ENCODE assay signal across 11 cellular contexts in the genomic region with DNA sequence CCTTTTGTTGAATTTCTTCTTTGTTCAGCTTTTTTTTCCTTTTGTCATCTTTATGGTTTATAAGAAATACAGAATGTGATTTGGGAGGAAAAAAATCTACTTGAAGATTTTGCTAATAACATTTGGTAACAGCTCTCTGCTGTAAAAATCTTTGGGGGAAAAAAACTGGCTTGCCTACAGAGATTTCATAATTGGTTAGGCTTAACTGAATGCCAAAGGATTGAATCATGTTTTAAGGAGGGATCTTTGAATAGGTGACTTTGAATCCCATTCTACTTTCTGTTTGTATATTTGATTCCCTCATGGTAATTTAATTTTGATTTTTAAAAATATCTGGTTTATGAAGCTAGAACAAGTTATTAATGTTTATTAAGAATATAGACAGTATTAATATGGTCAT. TPM values are rescaled to one million over a fixed set of nuclear protein-coding genes. Genes with fewer than 3 reads are reported as not detected.
A peak's percentile ranks its signal among the peaks of the same experiment; 100 is the strongest.
DNase-seq lines count a peak whose midpoint lies in the region; ATAC-seq, FAIRE-seq and TF ChIP-seq lines count a peak whose summit lies in the region.
"Had no signal": no experiment of that assay in that cellular context is flagged by ENCODE, and none has a peak within 500 bp of the region (broad histone marks: within the 10 kb centered on the region; RNA-seq: fewer than 3 reads in every experiment).

No MANE protein-coding gene starts in this region.

- no peaks in the 10 kb centered on the region for H3K27me3 Mint-ChIP-seq in naive thymus-derived CD8-positive, alpha-beta T cell

- H3K4me3 ChIP-seq in DOHH2 (ENCODE audit: low read length), result no peak overlapping the region
- H3K4me3 ChIP-seq in Loucy (ENCODE audit: low read length, poor library complexity, severe bottlenecking), result peak overlapping the region; percentile 86
- no peak overlapping the region for H3K4me3 ChIP-seq in bronchial epithelial cell (ENCODE audit: low read depth, low read length)

- H3K9me2 ChIP-seq in DOHH2 (replicated peaks; ENCODE audit: control insufficient read depth, low read length), result no peaks in the 10 kb centered on the region
- H3K9me2 ChIP-seq in Loucy (replicated peaks; ENCODE audit: low read depth, low read length), result no peaks in the 10 kb centered on the region

- H3K36me3 ChIP-seq in DOHH2 (ENCODE audit: control insufficient read depth, low read length) (peaks cover 68% of the 10 kb centered on the region), Loucy (ENCODE audit: insufficient read depth, low read length) (peaks cover 27% of the 10 kb centered on the region; the same call in 1 of the 2 replicates), bronchial epithelial cell (ENCODE audit: control insufficient read depth, insufficient read depth, low read length) (peaks cover 23% of the 10 kb centered on the region)

- H3K4me1 ChIP-seq in DOHH2 (ENCODE audit: control insufficient read depth, low read length), result peaks cover 20% of the 10 kb centered on the region
- peaks cover 42% of the 10 kb centered on the region for H3K4me1 ChIP-seq in Loucy (ENCODE audit: insufficient read depth, low read length, poor library complexity, severe bottlenecking)

- TF ChIP-seq CTCF in DOHH2 (IDR thresholded peaks at IDR 0.05; ENCODE audit: low read depth, low read length, poor library complexity, severe bottlenecking) (no peak), Loucy (conservative IDR thresholded peaks at IDR 0.05; ENCODE audit: low read length) (no peak), bronchial epithelial cell (IDR thresholded peaks at IDR 0.05; ENCODE audit: insufficient read depth, low read length, severe bottlenecking) (no peak)

- POLR2A ChIA-PET in naive thymus-derived CD8-positive, alpha-beta T cell (lab: Charles Lee), result interaction anchor here (1.5 kb wide), 1 partner anchor 26 kb away, joined by 3 read pairs; a partner anchor contains a TSS

- no peaks in the 10 kb centered on the region for H4K20me1 ChIP-seq in DOHH2 (ENCODE audit: control insufficient read depth, insufficient read depth, low read depth, low read length)
- H4K20me1 ChIP-seq in Loucy (ENCODE audit: insufficient read depth, low read length, poor library complexity, severe bottlenecking), result peaks cover 65% of the 10 kb centered on the region

- H3K9me3 ChIP-seq in DOHH2 (ENCODE audit: control insufficient read depth, insufficient read depth, low read length) (no peaks in the 10 kb centered on the region), Loucy (ENCODE audit: insufficient read depth, low read depth, low read length) (no peaks in the 10 kb centered on the region)

- H3K27me3 ChIP-seq in DOHH2 (ENCODE audit: control insufficient read depth, low read length) (no peaks in the 10 kb centered on the region), Loucy (ENCODE audit: insufficient read depth, low read length, poor library complexity, severe bottlenecking) (no peaks in the 10 kb centered on the region), bronchial epithelial cell (ENCODE audit: control insufficient read depth, insufficient read depth, low read length) (no peaks in the 10 kb centered on the region)

- H2AFZ ChIP-seq in Loucy (ENCODE audit: low read length), result no peak overlapping the region

- no peak overlapping the region for H3K9ac ChIP-seq in Loucy (ENCODE audit: low read depth, low read length, poor library complexity, severe bottlenecking)

- ATAC-seq in naive thymus-derived CD8-positive, alpha-beta T cell, result no peak
- no peak for ATAC-seq in GM21390 (IDR thresholded peaks at IDR 0.05; ENCODE audit: unreplicated experiment)
- ATAC-seq: right cardiac atrium had no signal

- peaks cover 84% of the 10 kb centered on the region for H3K79me2 ChIP-seq in DOHH2 (ENCODE audit: control insufficient read depth, low read length)
- H3K79me2 ChIP-seq in Loucy (ENCODE audit: insufficient read depth, low read length), result peaks cover 87% of the 10 kb centered on the region

- no peak overlapping the region for H3K27ac ChIP-seq in DOHH2 (ENCODE audit: low read depth, low read length)

- peaks cover 33 to 67% (median 60%) of the 10 kb centered on the region in 4 donors for H3K4me1 Mint-ChIP-seq in naive thymus-derived CD8-positive, alpha-beta T cell

- 0 out of 2 replicates have a peak overlapping the region, but pooled peaks have one; percentile 14 for H3K4me2 ChIP-seq in DOHH2 (ENCODE audit: low read length)
- H3K4me2 ChIP-seq in Loucy (ENCODE audit: low read depth, low read length, poor library complexity, severe bottlenecking), result peak overlapping the region; percentile 96

- H3K9me3 Mint-ChIP-seq in naive thymus-derived CD8-positive, alpha-beta T cell, result no peaks in the 10 kb centered on the region

- no peak for FAIRE-seq in bronchial epithelial cell (lab: Jason Lieb, UNC)
- FAIRE-seq: endothelial cell of umbilical vein had no signal

- DNase-seq in bronchial epithelial cell (ENCODE audit: low read depth) (peak; percentile 68), NCI-H1092 (lab: John Stamatoyannopoulos, UW) (no peak), DMS153 (lab: John Stamatoyannopoulos, UW) (no peak), COLO668 (lab: John Stamatoyannopoulos, UW; ENCODE audit: unreplicated experiment) (no peak)
- DNase-seq in naive thymus-derived CD8-positive, alpha-beta T cell, result no peak
- DNase-seq: NCI-H345, right cardiac atrium had no signal

- peak overlapping the region in 6 of 10 donors; percentile 6 to 80 (median 42) for H3K27ac Mint-ChIP-seq in naive thymus-derived CD8-positive, alpha-beta T cell

- H3K36me3 Mint-ChIP-seq in naive thymus-derived CD8-positive, alpha-beta T cell, result peaks cover 6 to 46% (median 8%) of the 10 kb centered on the region in 3 donors

- H3F3A ChIP-seq in DOHH2 (ENCODE audit: control insufficient read depth, insufficient read depth), result no peaks in the 10 kb centered on the region; the same call in 1 of the 2 replicates
- no peaks in the 10 kb centered on the region for H3F3A ChIP-seq in Loucy (ENCODE audit: low read depth)

- H3K4me3 Mint-ChIP-seq in naive thymus-derived CD8-positive, alpha-beta T cell, result peak overlapping the region in 6 of 10 donors; percentile 3 to 51 (median 30)

RNA-seq across cellular contexts. Expression of a gene that starts 3.2 kb away (rescaled TPM):
- total RNA-seq in bronchial epithelial cell, result 51.9 and 58.5 TPM in 2 replicates
- 10 to 100 TPM; 33.1 to 38.2 TPM for total RNA-seq in naive thymus-derived CD8-positive, alpha-beta T cell
- 10 to 100 TPM; 61.9 to 71.0 (median 68.4) TPM for polyA plus RNA-seq in naive thymus-derived CD8-positive, alpha-beta T cell

RNA-seq across cellular contexts. Expression of a gene that starts 4.3 kb away (rescaled TPM):
- total RNA-seq in bronchial epithelial cell, result 35.5 and 54.8 TPM in 2 replicates
- 10 to 100 TPM; 34.3 to 35.3 TPM for total RNA-seq in naive thymus-derived CD8-positive, alpha-beta T cell
- polyA plus RNA-seq in naive thymus-derived CD8-positive, alpha-beta T cell, result 10 to 100 TPM; 77.9 to 95.3 (median 84.0) TPM

RNA-seq across cellular contexts. Expression of a gene that starts 25.7 kb away (rescaled TPM):
- 5.6 and 10.0 TPM in 2 replicates for total RNA-seq in bronchial epithelial cell
- 10 to 100 TPM; 16.9 to 19.5 TPM for total RNA-seq in naive thymus-derived CD8-positive, alpha-beta T cell
- 10 to 100 TPM; 42.2 to 47.5 (median 44.0) TPM for polyA plus RNA-seq in naive thymus-derived CD8-positive, alpha-beta T cell
